ENCODE assay signal across 8 cellular contexts in the genomic region with DNA sequence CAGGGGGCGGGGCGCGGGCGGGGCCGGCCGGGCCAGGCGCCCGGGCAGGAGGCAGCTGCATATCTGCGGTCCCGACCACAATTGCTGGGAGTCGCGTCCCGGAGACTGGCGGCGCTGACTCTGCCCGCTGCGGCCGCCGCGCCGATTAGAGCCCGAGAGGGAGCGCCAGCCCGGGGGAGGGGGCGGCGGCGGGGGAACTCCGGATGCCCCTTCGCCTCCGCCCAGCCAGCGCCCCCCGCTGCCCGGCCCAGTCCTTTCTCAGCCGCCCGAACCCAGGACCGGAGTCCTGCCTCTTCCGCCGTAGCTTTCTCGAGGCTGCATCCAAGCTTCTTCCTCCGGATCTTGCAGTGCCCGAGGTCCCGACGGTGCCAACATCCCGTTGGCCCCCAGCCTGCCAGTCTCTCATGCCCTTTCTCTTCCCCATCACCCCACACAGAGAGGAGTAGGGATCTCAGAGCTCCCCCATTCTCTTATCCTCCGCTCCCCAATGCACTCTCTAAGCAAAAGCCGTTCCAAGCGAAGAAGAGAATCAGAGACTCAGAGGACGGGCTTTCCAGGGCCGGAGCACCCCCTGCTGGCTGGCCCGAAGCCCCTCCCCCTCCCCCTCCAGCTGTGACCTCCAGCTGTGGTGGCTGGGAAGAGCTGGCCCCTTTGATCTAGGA. TPM values are rescaled to one million over a fixed set of nuclear protein-coding genes. Genes with fewer than 3 reads are reported as not detected.
DNase-seq lines count a peak whose midpoint lies in the region; TF ChIP-seq lines count a peak whose summit lies in the region.

No MANE protein-coding gene starts in this region.

- H3K27ac Mint-ChIP-seq in neural crest cell (ENCODE audit: unreplicated experiment), result peak overlapping the region; percentile 99

- POLR2A ChIA-PET in RWPE1 (lab: Yijun Ruan, JAX; ENCODE audit: low non-redundant PET), result no interaction called here

- DNase-seq in NCI-H2029 (lab: John Stamatoyannopoulos, UW) (peak; percentile 38), NCI-H2029 treated with DMSO at 0.1 percent for 48 hours (lab: John Stamatoyannopoulos, UW) (no peak), HT1080 (ENCODE audit: low read depth) (peak; percentile 66), RWPE1 (ENCODE audit: low spot score) (no peak), activated gamma-delta T cell (lab: John Stamatoyannopoulos, UW) (peak; percentile 29), foreskin fibroblast (peak; percentile 72 to 91), neural crest cell (ENCODE audit: low read depth, low spot score) (peak; percentile 70)

- H3K4me3 ChIP-seq in foreskin fibroblast (ENCODE audit: low read depth in 1 of 2, low read length in 2 of 2) (peak overlapping the region; percentile 71 to 80), stomach smooth muscle (ENCODE audit: low read length in 2 of 2) (peak overlapping the region; percentile 86)

- no peaks in the 10 kb centered on the region for H3K9me3 ChIP-seq in stomach smooth muscle (ENCODE audit: control insufficient read depth in 2 of 2, low read length in 2 of 2)

- H3K36me3 ChIP-seq in stomach smooth muscle (ENCODE audit: control insufficient read depth in 2 of 2, insufficient read depth in 2 of 2, low read length in 2 of 2), result no peaks in the 10 kb centered on the region

- H3K4me1 ChIP-seq in stomach smooth muscle (ENCODE audit: control insufficient read depth, insufficient read depth, low read length), result peaks cover 18% of the 10 kb centered on the region

- no peaks in the 10 kb centered on the region for H3K27me3 ChIP-seq in stomach smooth muscle (ENCODE audit: control insufficient read depth in 1 of 2, insufficient read depth in 2 of 2, low read length in 2 of 2)

- peak overlapping the region; percentile 75 to 84 for H3K9ac ChIP-seq in stomach smooth muscle (ENCODE audit: low read length in 2 of 2)

- H3K9me3 Mint-ChIP-seq in neural crest cell, result no peaks in the 10 kb centered on the region

- CTCF ChIA-PET in RWPE1 (lab: Yijun Ruan, JAX), result interaction anchor here (0.6 to 1.7 kb wide), 15 partner anchors 10 to 540 kb away, joined by 3 to 7 read pairs (median 3); a partner anchor contains a TSS

- H3K36me3 Mint-ChIP-seq in neural crest cell (ENCODE audit: low read depth), result no peaks in the 10 kb centered on the region

- TF ChIP-seq CTCF in RWPE1 (conservative IDR thresholded peaks at IDR 0.05; ENCODE audit: low read depth), result peak; percentile 56
- peak; percentile 81 for TF ChIP-seq CTCF in foreskin fibroblast (IDR thresholded peaks at IDR 0.05; ENCODE audit: low read depth, low read length)
- peak; percentile 65 for TF ChIP-seq CTCF in neural crest cell (conservative IDR thresholded peaks at IDR 0.05)

- H3K4me1 Mint-ChIP-seq in neural crest cell, result peaks cover 26% of the 10 kb centered on the region

- peaks cover 9% of the 10 kb centered on the region for H3K27me3 Mint-ChIP-seq in neural crest cell (ENCODE audit: low read depth)

- peak overlapping the region; percentile 68 for H3K27ac ChIP-seq in RWPE1
- peak overlapping the region; percentile 77 for H3K27ac ChIP-seq in stomach smooth muscle (ENCODE audit: low read length)

- H3K4me3 Mint-ChIP-seq in neural crest cell, result peak overlapping the region; percentile 98

RNA-seq across cellular contexts. Expression of a gene that starts 8.8 kb away (rescaled TPM):
- total RNA-seq in HT1080 (2014; rRNA removed; shearing (Covaris generic)), result 0.10 TPM in 1 of 2 replicates, not detected in the other
- 0.05 TPM in 1 of 2 replicates, not detected in the other for polyA plus RNA-seq in HT1080 (2015; cell fraction: cytosol; rRNA removed)
- not detected in 2 replicates for polyA plus RNA-seq in HT1080 (2015; cell fraction: nucleus; rRNA removed)
- total RNA-seq in neural crest cell, result 0.07 TPM in 1 of 2 replicates, not detected in the other

RNA-seq across cellular contexts. Expression of a gene that starts 23.5 kb away (rescaled TPM):
- 117 and 134 TPM in 2 replicates for total RNA-seq in HT1080 (2014; rRNA removed; shearing (Covaris generic))
- polyA plus RNA-seq in HT1080 (2015; cell fraction: cytosol; rRNA removed), result 88.5 and 90.9 TPM in 2 replicates
- 204 and 217 TPM in 2 replicates for polyA plus RNA-seq in HT1080 (2015; cell fraction: nucleus; rRNA removed)
- total RNA-seq in neural crest cell, result 94.1 and 95.1 TPM in 2 replicates

RNA-seq across cellular contexts. Expression of a gene that starts 35.0 kb away (rescaled TPM):
- 25.7 and 36.9 TPM in 2 replicates for total RNA-seq in HT1080 (2014; rRNA removed; shearing (Covaris generic))
- polyA plus RNA-seq in HT1080 (2015; cell fraction: cytosol; rRNA removed), result 21.3 and 26.0 TPM in 2 replicates
- 49.4 and 52.0 TPM in 2 replicates for polyA plus RNA-seq in HT1080 (2015; cell fraction: nucleus; rRNA removed)
- total RNA-seq in neural crest cell, result 88.1 and 96.0 TPM in 2 replicates

RNA-seq across cellular contexts. Expression of a gene that starts 45.5 kb away (rescaled TPM):
- 108 and 119 TPM in 2 replicates for total RNA-seq in HT1080 (2014; rRNA removed; shearing (Covaris generic))
- 85.4 and 100 TPM in 2 replicates for polyA plus RNA-seq in HT1080 (2015; cell fraction: cytosol; rRNA removed)
- polyA plus RNA-seq in HT1080 (2015; cell fraction: nucleus; rRNA removed), result 66.9 and 74.9 TPM in 2 replicates
- 67.1 and 72.7 TPM in 2 replicates for total RNA-seq in neural crest cell

RNA-seq across cellular contexts. Expression of a gene that starts 49.6 kb away (rescaled TPM):
- total RNA-seq in HT1080 (2014; rRNA removed; shearing (Covaris generic)), result 309 and 490 TPM in 2 replicates
- polyA plus RNA-seq in HT1080 (2015; cell fraction: cytosol; rRNA removed), result 365 and 406 TPM in 2 replicates
- polyA plus RNA-seq in HT1080 (2015; cell fraction: nucleus; rRNA removed), result 294 and 307 TPM in 2 replicates
- 324 and 326 TPM in 2 replicates for total RNA-seq in neural crest cell

Comparison
In these comparisons a context has a peak if more than half of its experiments do, and no peak if none do; other contexts are left out.
1. DNase-seq: peak in NCI-H2029 (single experiment), HT1080 (single experiment), activated gamma-delta T cell (single experiment), foreskin fibroblast (2 of 2) and neural crest cell (single experiment); none in NCI-H2029 treated with DMSO at 0.1 percent for 48 hours (single experiment) and RWPE1 (single experiment).
2. Peak in every context shown above with its lines, with median percentiles within 50 percentile points of each other: CTCF ChIP-seq.